In genomic region chr16:57127836-57128235, GRCh38 we compare ENCODE assay signal across 13 cellular contexts. TPM values are rescaled to one million over a fixed set of nuclear protein-coding genes. Genes with fewer than 3 reads are reported as not detected.
A peak's percentile ranks its signal among the peaks of the same experiment; 100 is the strongest.
DNase-seq lines count a peak whose midpoint lies in the region; ATAC-seq lines count a peak whose summit lies in the region.
"Had no signal": no experiment of that assay in that cellular context is flagged by ENCODE, and none has a peak within 500 bp of the region (broad histone marks: within the 10 kb centered on the region; RNA-seq: fewer than 3 reads in every experiment).

No MANE protein-coding gene starts in this region.

- peak; percentile 13 for ATAC-seq in GM18909 (IDR thresholded peaks at IDR 0.05; ENCODE audit: poor library complexity, unreplicated experiment)
- no peak for ATAC-seq in naive thymus-derived CD8-positive, alpha-beta T cell
- no peak for ATAC-seq in GM21381 (IDR thresholded peaks at IDR 0.05; ENCODE audit: unreplicated experiment)

- peak overlapping the region; percentile 32 for H3K27ac Mint-ChIP-seq in T-helper 1 cell treated with Interleukin-12 subunit alpha and Interleukin-12 subunit beta and Interleukin-4 antibody, amounts not matched to agents 30 μg/mL and 1 μg/mL, for 36 hours
- H3K27ac Mint-ChIP-seq in activated T-helper 2 cell treated with anti-CD3 and anti-CD28 coated beads, Interferon-gamma antibody, Interleukin-2, Interleukin-4, amounts not matched to agents 10 μg/mL and 5 μg/mL and 100 μg/mL, durations not matched to agents 14 hours and 24 hours and 36 hours: peak overlapping the region; percentile 32
- peak overlapping the region; percentile 89 to 98 (median 96) for H3K27ac Mint-ChIP-seq in naive thymus-derived CD8-positive, alpha-beta T cell
- H3K27ac Mint-ChIP-seq: endodermal cell had no signal

- H3K27me3 Mint-ChIP-seq in T-helper 1 cell treated with Interleukin-12 subunit alpha and Interleukin-12 subunit beta and Interleukin-4 antibody, amounts not matched to agents 30 μg/mL and 1 μg/mL, for 36 hours (ENCODE audit: low read depth): no peaks in the 10 kb centered on the region
- no peaks in the 10 kb centered on the region for H3K27me3 Mint-ChIP-seq in activated T-helper 2 cell treated with anti-CD3 and anti-CD28 coated beads, Interferon-gamma antibody, Interleukin-2, Interleukin-4, amounts not matched to agents 10 μg/mL and 5 μg/mL and 100 μg/mL, durations not matched to agents 14 hours and 24 hours and 36 hours (ENCODE audit: low read depth)
- H3K27me3 Mint-ChIP-seq in naive thymus-derived CD8-positive, alpha-beta T cell: no peaks in the 10 kb centered on the region

- peaks cover 48% of the 10 kb centered on the region for H3K4me1 Mint-ChIP-seq in T-helper 1 cell treated with Interleukin-12 subunit alpha and Interleukin-12 subunit beta and Interleukin-4 antibody, amounts not matched to agents 30 μg/mL and 1 μg/mL, for 36 hours (ENCODE audit: low read depth)
- H3K4me1 Mint-ChIP-seq in activated T-helper 2 cell treated with anti-CD3 and anti-CD28 coated beads, Interferon-gamma antibody, Interleukin-2, Interleukin-4, amounts not matched to agents 10 μg/mL and 5 μg/mL and 100 μg/mL, durations not matched to agents 14 hours and 24 hours and 36 hours (ENCODE audit: low read depth): peaks cover 42% of the 10 kb centered on the region
- peaks cover 69 to 99% (median 91%) of the 10 kb centered on the region in 4 donors for H3K4me1 Mint-ChIP-seq in naive thymus-derived CD8-positive, alpha-beta T cell
- H3K4me1 Mint-ChIP-seq: endodermal cell had no signal

- POLR2A ChIA-PET in naive thymus-derived CD8-positive, alpha-beta T cell (lab: Charles Lee): interaction anchor here (0.7 to 2.8 kb wide), 8 partner anchors 7 to 58 kb away, joined by 3 to 16 read pairs (median 6); partner anchors contain the start of genes PSME3IP1 and RSPRY1

- intact Hi-C loops in activated T-helper 2 cell treated with anti-CD3 and anti-CD28 coated beads, Interferon-gamma antibody, Interleukin-2, Interleukin-4, amounts not matched to agents 10 μg/mL and 5 μg/mL and 100 μg/mL, durations not matched to agents 14 hours and 24 hours and 36 hours (cut with micrococcal nuclease): no loop called here

- DNase-seq in T-helper 1 cell (no peak), NCI-H524 (lab: John Stamatoyannopoulos, UW) (no peak), anterior cingulate cortex (lab: John Stamatoyannopoulos, UW) (no peak)
- DNase-seq in activated T-helper 2 cell treated with anti-CD3 and anti-CD28 coated beads, Interferon-gamma antibody, Interleukin-2, Interleukin-4, amounts not matched to agents 10 μg/mL and 5 μg/mL and 100 μg/mL, durations not matched to agents 14 hours and 24 hours and 36 hours (ENCODE audit: low spot score): no peak
- no peak for DNase-seq in naive thymus-derived CD8-positive, alpha-beta T cell
- DNase-seq: activated CD4-positive, alpha-beta T cell treated with anti-CD3 and anti-CD28 coated beads for 48 hours; endodermal cell; head of caudate nucleus; Kasumi-1; NCI-H1092 treated with DMSO at 0.1 percent for 48 hours had no signal

- H3K36me3 Mint-ChIP-seq in T-helper 1 cell treated with Interleukin-12 subunit alpha and Interleukin-12 subunit beta and Interleukin-4 antibody, amounts not matched to agents 30 μg/mL and 1 μg/mL, for 36 hours (ENCODE audit: low read depth): no peaks in the 10 kb centered on the region
- H3K36me3 Mint-ChIP-seq in activated T-helper 2 cell treated with anti-CD3 and anti-CD28 coated beads, Interferon-gamma antibody, Interleukin-2, Interleukin-4, amounts not matched to agents 10 μg/mL and 5 μg/mL and 100 μg/mL, durations not matched to agents 14 hours and 24 hours and 36 hours (ENCODE audit: low read depth): no peaks in the 10 kb centered on the region
- no peaks in the 10 kb centered on the region for H3K36me3 Mint-ChIP-seq in naive thymus-derived CD8-positive, alpha-beta T cell

- no peaks in the 10 kb centered on the region for H3K9me3 Mint-ChIP-seq in T-helper 1 cell treated with Interleukin-12 subunit alpha and Interleukin-12 subunit beta and Interleukin-4 antibody, amounts not matched to agents 30 μg/mL and 1 μg/mL, for 36 hours
- no peaks in the 10 kb centered on the region for H3K9me3 Mint-ChIP-seq in activated T-helper 2 cell treated with anti-CD3 and anti-CD28 coated beads, Interferon-gamma antibody, Interleukin-2, Interleukin-4, amounts not matched to agents 10 μg/mL and 5 μg/mL and 100 μg/mL, durations not matched to agents 14 hours and 24 hours and 36 hours
- H3K9me3 Mint-ChIP-seq in naive thymus-derived CD8-positive, alpha-beta T cell: no peaks in the 10 kb centered on the region
- H3K9me3 Mint-ChIP-seq: endodermal cell had no signal

- no peak overlapping the region for H3K4me3 Mint-ChIP-seq in T-helper 1 cell treated with Interleukin-12 subunit alpha and Interleukin-12 subunit beta and Interleukin-4 antibody, amounts not matched to agents 30 μg/mL and 1 μg/mL, for 36 hours
- H3K4me3 Mint-ChIP-seq in activated T-helper 2 cell treated with anti-CD3 and anti-CD28 coated beads, Interferon-gamma antibody, Interleukin-2, Interleukin-4, amounts not matched to agents 10 μg/mL and 5 μg/mL and 100 μg/mL, durations not matched to agents 14 hours and 24 hours and 36 hours (ENCODE audit: low read depth): no peak overlapping the region
- H3K4me3 Mint-ChIP-seq in naive thymus-derived CD8-positive, alpha-beta T cell: peak overlapping the region in 9 of 10 donors; percentile 10 to 76 (median 61)
- H3K4me3 Mint-ChIP-seq: endodermal cell had no signal

RNA-seq across cellular contexts. Expression of gene CPNE2, which starts 35.5 kb away (rescaled TPM):
- total RNA-seq in activated T-helper 2 cell treated with anti-CD3 and anti-CD28 coated beads, Interferon-gamma antibody, Interleukin-2, Interleukin-4, amounts not matched to agents 10 μg/mL and 5 μg/mL and 100 μg/mL, durations not matched to agents 14 hours and 24 hours and 36 hours: 7.6 and 9.9 TPM in 2 replicates
- 10 to 100 TPM in 1 of 2 experiments, 1 to 10 TPM in 1; 9.6 to 10.3 TPM for total RNA-seq in naive thymus-derived CD8-positive, alpha-beta T cell
- 10 to 100 TPM; 26.8 to 60.4 (median 30.4) TPM for polyA plus RNA-seq in naive thymus-derived CD8-positive, alpha-beta T cell

RNA-seq across cellular contexts. Expression of gene PSME3IP1, which starts 58.0 kb away (rescaled TPM):
- 109 and 125 TPM in 2 replicates for total RNA-seq in activated T-helper 2 cell treated with anti-CD3 and anti-CD28 coated beads, Interferon-gamma antibody, Interleukin-2, Interleukin-4, amounts not matched to agents 10 μg/mL and 5 μg/mL and 100 μg/mL, durations not matched to agents 14 hours and 24 hours and 36 hours
- total RNA-seq in naive thymus-derived CD8-positive, alpha-beta T cell: 100 to 1,000 TPM; 137 to 158 TPM
- polyA plus RNA-seq in naive thymus-derived CD8-positive, alpha-beta T cell: 10 to 100 TPM; 66.0 to 81.4 (median 67.1) TPM

RNA-seq across cellular contexts. Expression of gene RSPRY1, which starts 58.3 kb away (rescaled TPM):
- 33.3 and 43.0 TPM in 2 replicates for total RNA-seq in activated T-helper 2 cell treated with anti-CD3 and anti-CD28 coated beads, Interferon-gamma antibody, Interleukin-2, Interleukin-4, amounts not matched to agents 10 μg/mL and 5 μg/mL and 100 μg/mL, durations not matched to agents 14 hours and 24 hours and 36 hours
- total RNA-seq in naive thymus-derived CD8-positive, alpha-beta T cell: 10 to 100 TPM; 25.9 to 32.6 TPM
- polyA plus RNA-seq in naive thymus-derived CD8-positive, alpha-beta T cell: 10 to 100 TPM; 28.4 to 34.6 (median 29.3) TPM

Comparison
In these comparisons a context has a peak if more than half of its experiments do, and no peak if none do; other contexts are left out.
1. H3K27ac Mint-ChIP-seq: peak in every context shown above with its lines; median percentile 96 in naive thymus-derived CD8-positive, alpha-beta T cell; 32 in T-helper 1 cell treated with Interleukin-12 subunit alpha and Interleukin-12 subunit beta and Interleukin-4 antibody, amounts not matched to agents 30 μg/mL and 1 μg/mL, for 36 hours; 32 in activated T-helper 2 cell treated with anti-CD3 and anti-CD28 coated beads, Interferon-gamma antibody, Interleukin-2, Interleukin-4, amounts not matched to agents 10 μg/mL and 5 μg/mL and 100 μg/mL, durations not matched to agents 14 hours and 24 hours and 36 hours.
2. H3K4me3 Mint-ChIP-seq: peak in naive thymus-derived CD8-positive, alpha-beta T cell (9 of 10); none in T-helper 1 cell treated with Interleukin-12 subunit alpha and Interleukin-12 subunit beta and Interleukin-4 antibody, amounts not matched to agents 30 μg/mL and 1 μg/mL, for 36 hours (single experiment) and activated T-helper 2 cell treated with anti-CD3 and anti-CD28 coated beads, Interferon-gamma antibody, Interleukin-2, Interleukin-4, amounts not matched to agents 10 μg/mL and 5 μg/mL and 100 μg/mL, durations not matched to agents 14 hours and 24 hours and 36 hours (single experiment).